25 cellular contexts compared by ENCODE assay signal in the genomic region with DNA sequence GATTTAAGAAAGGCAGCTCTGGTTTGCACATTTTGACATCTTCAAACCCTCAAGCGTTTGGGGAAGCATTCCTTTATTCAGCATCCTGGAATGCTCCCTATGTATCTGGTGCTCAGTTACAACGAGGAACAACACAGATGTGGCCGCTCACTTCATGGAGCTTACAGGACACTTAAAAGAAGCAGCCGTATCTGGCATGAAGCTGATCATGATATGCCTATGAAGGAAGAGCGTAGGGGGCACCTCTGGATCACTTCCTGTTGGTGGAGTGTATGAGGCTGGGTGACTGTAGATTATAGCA.
"Had no signal": no experiment of that assay in that cellular context is flagged by ENCODE, and none has a peak within 500 bp of the region (broad histone marks: within the 10 kb centered on the region; RNA-seq: fewer than 3 reads in every experiment).

No MANE protein-coding gene starts in this region.

- H3K4me3 Mint-ChIP-seq: activated CD4-positive, alpha-beta T cell treated with anti-CD3 and anti-CD28 coated beads, Interleukin-2, amount 10 ng/mL, durations not matched to agents 7 days and 5 days; activated CD8-positive, alpha-beta memory T cell treated with anti-CD3 and anti-CD28 coated beads, Interleukin-2, amount 10 ng/mL, durations not matched to agents 7 days and 5 days; activated CD8-positive, alpha-beta T cell treated with anti-CD3 and anti-CD28 coated beads for 36 hours; endodermal cell; mesothelial cell of epicardium; naive thymus-derived CD8-positive, alpha-beta T cell; neural progenitor cell had no signal

- H3K9ac ChIP-seq: neural progenitor cell had no signal

- H3K4me2 ChIP-seq: neural progenitor cell had no signal

- H3K36me3 Mint-ChIP-seq: activated CD8-positive, alpha-beta memory T cell treated with anti-CD3 and anti-CD28 coated beads, Interleukin-2, amount 10 ng/mL, durations not matched to agents 7 days and 5 days; activated naive CD4-positive, alpha-beta T cell treated with anti-CD3 and anti-CD28 coated beads, Interleukin-2, amount 50 U/mL, for 72 hours; mesothelial cell of epicardium; naive thymus-derived CD8-positive, alpha-beta T cell; neural progenitor cell had no signal

- H3K27ac Mint-ChIP-seq: activated CD4-positive, alpha-beta T cell treated with anti-CD3 and anti-CD28 coated beads, Interleukin-2, amount 10 ng/mL, durations not matched to agents 7 days and 5 days; activated CD8-positive, alpha-beta memory T cell treated with anti-CD3 and anti-CD28 coated beads, Interleukin-2, amount 10 ng/mL, durations not matched to agents 7 days and 5 days; activated CD8-positive, alpha-beta T cell treated with anti-CD3 and anti-CD28 coated beads for 36 hours; activated naive CD4-positive, alpha-beta T cell treated with anti-CD3 and anti-CD28 coated beads, Interleukin-2, amount 50 U/mL, for 72 hours; endodermal cell; mesothelial cell of epicardium; naive thymus-derived CD8-positive, alpha-beta T cell; neural progenitor cell had no signal

- H3K4me1 ChIP-seq: foreskin keratinocyte, prostate gland had no signal

- H3K9me3 ChIP-seq: ovary, prostate gland, right atrium auricular region, stomach, transverse colon, uterus had no signal

- H3K9me3 Mint-ChIP-seq: activated CD4-positive, alpha-beta T cell treated with anti-CD3 and anti-CD28 coated beads, Interleukin-2, amount 10 ng/mL, durations not matched to agents 7 days and 5 days; activated CD8-positive, alpha-beta T cell treated with anti-CD3 and anti-CD28 coated beads for 36 hours; activated naive CD4-positive, alpha-beta T cell treated with anti-CD3 and anti-CD28 coated beads, Interleukin-2, amount 50 U/mL, for 72 hours; endodermal cell; naive thymus-derived CD8-positive, alpha-beta T cell; neural progenitor cell had no signal

- H3K4me3 ChIP-seq: coronary artery, lung, neural progenitor cell, ovary, prostate gland, right atrium auricular region, stomach, transverse colon, uterus had no signal

- H3K27me3 Mint-ChIP-seq: activated CD8-positive, alpha-beta T cell treated with anti-CD3 and anti-CD28 coated beads for 36 hours had no signal

- H3K27ac ChIP-seq: epithelial cell of prostate, foreskin keratinocyte, neural progenitor cell, ovary, prostate gland, stomach, transverse colon, uterus had no signal

- FAIRE-seq: bronchial epithelial cell had no signal

- H3K27me3 ChIP-seq: neural progenitor cell, ovary, right atrium auricular region, transverse colon, uterus had no signal

- ATAC-seq: activated CD4-positive, CD25-positive, alpha-beta regulatory T cell treated with anti-CD3 and anti-CD28 coated beads, Interleukin-2, amount 50 U/mL, for 24 hours; activated CD8-positive, alpha-beta memory T cell treated with anti-CD3 and anti-CD28 coated beads, Interleukin-2, amount 10 ng/mL, durations not matched to agents 7 days and 5 days; activated CD8-positive, alpha-beta T cell treated with anti-CD3 and anti-CD28 coated beads for 36 hours; activated naive CD4-positive, alpha-beta T cell treated with anti-CD3 and anti-CD28 coated beads, Interleukin-2, amount 50 U/mL, for 72 hours; foreskin keratinocyte; left lobe of liver; naive thymus-derived CD8-positive, alpha-beta T cell had no signal

- H3K36me3 ChIP-seq: neural progenitor cell, ovary, prostate gland, right atrium auricular region, stomach, transverse colon, uterus had no signal

- DNase-seq: activated CD4-positive, alpha-beta T cell treated with anti-CD3 and anti-CD28 coated beads, Interleukin-2, amount 10 ng/mL, durations not matched to agents 7 days and 5 days; activated CD8-positive, alpha-beta memory T cell treated with anti-CD3 and anti-CD28 coated beads, Interleukin-2, amount 10 ng/mL, durations not matched to agents 7 days and 5 days; activated CD8-positive, alpha-beta T cell treated with anti-CD3 and anti-CD28 coated beads for 36 hours; activated gamma-delta T cell treated with Interleukin-2 at 50 U/mL for 16 hours; activated T-cell treated with anti-CD3 and anti-CD28 coated beads, Interleukin-2, amount 50 U/mL, for 1 hour; cerebellar nuclear complex; foreskin keratinocyte; naive thymus-derived CD8-positive, alpha-beta T cell; ovary; stimulated activated CD4-positive, alpha-beta T cell treated with anti-CD3 and anti-CD28 coated beads, Interleukin-1b, Interleukin-23, amount 100 ng/mL, for 48 hours; stomach; transverse colon; uterus had no signal

- H2AFZ ChIP-seq: neural progenitor cell had no signal
